Comparison of ENCODE assay signal across 1 cellular context in the genomic region with DNA sequence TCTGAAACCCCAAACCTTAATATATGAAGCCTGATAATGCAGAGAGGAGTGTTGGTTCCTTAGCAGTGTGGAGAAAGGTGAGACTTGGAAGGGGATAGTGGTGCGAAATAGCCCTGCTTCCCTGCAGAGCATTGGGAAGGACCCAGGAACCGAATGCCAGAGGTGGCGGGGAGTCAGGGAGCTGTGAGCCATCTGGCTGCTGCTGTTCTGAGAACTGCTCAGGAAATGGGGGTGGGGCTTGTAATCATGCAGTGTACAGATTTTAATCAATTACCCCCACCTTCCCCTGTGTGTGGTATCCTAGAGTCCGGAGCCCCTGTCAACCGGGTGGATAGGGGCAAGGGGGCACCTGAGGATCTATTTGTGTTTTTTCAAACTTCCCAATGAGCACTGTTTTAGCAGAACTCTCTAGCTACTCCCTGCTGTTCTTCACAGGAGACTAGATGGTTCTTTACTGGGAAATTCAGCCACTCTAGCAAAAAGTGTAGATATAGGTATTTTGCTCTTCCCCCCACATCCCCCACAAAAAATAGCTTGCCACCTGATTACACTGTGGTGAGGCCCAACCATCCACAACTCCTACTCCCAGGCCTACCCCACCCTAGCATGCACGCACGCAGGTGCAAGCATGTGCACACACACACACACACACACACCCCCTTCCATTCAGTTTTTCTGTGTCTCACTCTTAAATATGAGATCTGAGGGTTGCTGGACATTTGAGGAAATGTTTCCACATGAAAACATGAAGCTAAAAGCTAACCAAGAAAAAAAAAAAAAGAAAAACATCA.
TF ChIP-seq lines count a peak whose summit lies in the region.

No MANE protein-coding gene starts in this region.

TF ChIP-seq in K562, 482 proteins besides CTCF, POLR2A, EP300 and RAD21 (continued from another document):
- no peak for TF ChIP-seq HMGN3 (IDR thresholded peaks at IDR 0.05; ENCODE audit: borderline replicate concordance, extremely low read depth, insufficient read length, low read depth, low read length)
- TF ChIP-seq TAF15 (IDR thresholded peaks at IDR 0.05; ENCODE audit: low read depth, low read length), result no peak
- TF ChIP-seq E2F3 (CRISPR knock-in tag; IDR thresholded peaks at IDR 0.05), result no peak
- no peak for TF ChIP-seq FOXK2 (conservative IDR thresholded peaks at IDR 0.05 in 1 of 2, IDR thresholded peaks at IDR 0.05 in 1 of 2; ENCODE audit: low read depth in 2 of 2)
- TF ChIP-seq JUND (IDR thresholded peaks at IDR 0.05; ENCODE audit: borderline replicate concordance, low read depth, low read length), result peak; percentile 30; the same call in 1 of the 2 replicates
- no peak for TF ChIP-seq JUND (tag; IDR thresholded peaks at IDR 0.05; ENCODE audit: borderline replicate concordance, low read depth, low read length)
- peak; percentile 54 for TF ChIP-seq STAT5A (IDR thresholded peaks at IDR 0.05; ENCODE audit: borderline replicate concordance, low read length)
- TF ChIP-seq RFX1 (IDR thresholded peaks at IDR 0.05), result no peak
- no peak for TF ChIP-seq CBX1 (IDR thresholded peaks at IDR 0.05; ENCODE audit: low read depth)
- peak in 1 of 2 experiments; percentile 14; a peak in 1 of 4 replicates for TF ChIP-seq RCOR1 (IDR thresholded peaks at IDR 0.05; ENCODE audit: borderline replicate concordance in 1 of 2, low read depth in 2 of 2, low read length in 2 of 2)
- TF ChIP-seq, protein P1, sequence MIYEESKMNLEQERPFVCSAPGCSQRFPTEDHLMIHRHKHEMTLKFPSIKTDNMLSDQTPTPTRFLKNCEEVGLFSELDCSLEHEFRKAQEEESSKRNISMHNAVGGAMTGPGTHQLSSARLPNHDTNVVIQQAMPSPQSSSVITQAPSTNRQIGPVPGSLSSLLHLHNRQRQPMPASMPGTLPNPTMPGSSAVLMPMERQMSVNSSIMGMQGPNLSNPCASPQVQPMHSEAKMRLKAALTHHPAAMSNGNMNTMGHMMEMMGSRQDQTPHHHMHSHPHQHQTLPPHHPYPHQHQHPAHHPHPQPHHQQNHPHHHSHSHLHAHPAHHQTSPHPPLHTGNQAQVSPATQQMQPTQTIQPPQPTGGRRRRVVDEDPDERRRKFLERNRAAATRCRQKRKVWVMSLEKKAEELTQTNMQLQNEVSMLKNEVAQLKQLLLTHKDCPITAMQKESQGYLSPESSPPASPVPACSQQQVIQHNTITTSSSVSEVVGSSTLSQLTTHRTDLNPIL (CRISPR knock-in tag; IDR thresholded peaks at IDR 0.05), result no peak
- TF ChIP-seq, protein P2, sequence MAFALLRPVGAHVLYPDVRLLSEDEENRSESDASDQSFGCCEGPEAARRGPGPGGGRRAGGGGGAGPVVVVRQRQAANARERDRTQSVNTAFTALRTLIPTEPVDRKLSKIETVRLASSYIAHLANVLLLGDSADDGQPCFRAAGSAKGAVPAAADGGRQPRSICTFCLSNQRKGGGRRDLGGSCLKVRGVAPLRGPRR (CRISPR knock-in tag; IDR thresholded peaks at IDR 0.05), result no peak
- no peak for TF ChIP-seq NR1H2 (CRISPR knock-in tag; IDR thresholded peaks at IDR 0.05)
- no peak for TF ChIP-seq NONO (IDR thresholded peaks at IDR 0.05; ENCODE audit: low read depth in 2 of 2, low read length in 1 of 2)
- no peak for TF ChIP-seq HNRNPH1 (optimal IDR thresholded peaks at IDR 0.05; ENCODE audit: low read depth, low read length)
- no peak for TF ChIP-seq FOSL1 (tag; conservative IDR thresholded peaks at IDR 0.05)
- TF ChIP-seq ETV5 (CRISPR knock-in tag; IDR thresholded peaks at IDR 0.05; ENCODE audit: low read depth), result no peak
- TF ChIP-seq TRIM24 (IDR thresholded peaks at IDR 0.05), result no peak
- no peak for TF ChIP-seq HMG20A (CRISPR knock-in tag; conservative IDR thresholded peaks at IDR 0.05)
- no peak for TF ChIP-seq ZNF12 (CRISPR knock-in tag; IDR thresholded peaks at IDR 0.05)
- TF ChIP-seq, protein P3, sequence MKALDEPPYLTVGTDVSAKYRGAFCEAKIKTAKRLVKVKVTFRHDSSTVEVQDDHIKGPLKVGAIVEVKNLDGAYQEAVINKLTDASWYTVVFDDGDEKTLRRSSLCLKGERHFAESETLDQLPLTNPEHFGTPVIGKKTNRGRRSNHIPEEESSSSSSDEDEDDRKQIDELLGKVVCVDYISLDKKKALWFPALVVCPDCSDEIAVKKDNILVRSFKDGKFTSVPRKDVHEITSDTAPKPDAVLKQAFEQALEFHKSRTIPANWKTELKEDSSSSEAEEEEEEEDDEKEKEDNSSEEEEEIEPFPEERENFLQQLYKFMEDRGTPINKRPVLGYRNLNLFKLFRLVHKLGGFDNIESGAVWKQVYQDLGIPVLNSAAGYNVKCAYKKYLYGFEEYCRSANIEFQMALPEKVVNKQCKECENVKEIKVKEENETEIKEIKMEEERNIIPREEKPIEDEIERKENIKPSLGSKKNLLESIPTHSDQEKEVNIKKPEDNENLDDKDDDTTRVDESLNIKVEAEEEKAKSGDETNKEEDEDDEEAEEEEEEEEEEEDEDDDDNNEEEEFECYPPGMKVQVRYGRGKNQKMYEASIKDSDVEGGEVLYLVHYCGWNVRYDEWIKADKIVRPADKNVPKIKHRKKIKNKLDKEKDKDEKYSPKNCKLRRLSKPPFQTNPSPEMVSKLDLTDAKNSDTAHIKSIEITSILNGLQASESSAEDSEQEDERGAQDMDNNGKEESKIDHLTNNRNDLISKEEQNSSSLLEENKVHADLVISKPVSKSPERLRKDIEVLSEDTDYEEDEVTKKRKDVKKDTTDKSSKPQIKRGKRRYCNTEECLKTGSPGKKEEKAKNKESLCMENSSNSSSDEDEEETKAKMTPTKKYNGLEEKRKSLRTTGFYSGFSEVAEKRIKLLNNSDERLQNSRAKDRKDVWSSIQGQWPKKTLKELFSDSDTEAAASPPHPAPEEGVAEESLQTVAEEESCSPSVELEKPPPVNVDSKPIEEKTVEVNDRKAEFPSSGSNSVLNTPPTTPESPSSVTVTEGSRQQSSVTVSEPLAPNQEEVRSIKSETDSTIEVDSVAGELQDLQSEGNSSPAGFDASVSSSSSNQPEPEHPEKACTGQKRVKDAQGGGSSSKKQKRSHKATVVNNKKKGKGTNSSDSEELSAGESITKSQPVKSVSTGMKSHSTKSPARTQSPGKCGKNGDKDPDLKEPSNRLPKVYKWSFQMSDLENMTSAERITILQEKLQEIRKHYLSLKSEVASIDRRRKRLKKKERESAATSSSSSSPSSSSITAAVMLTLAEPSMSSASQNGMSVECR (CRISPR knock-in tag; IDR thresholded peaks at IDR 0.05), result no peak
- no peak for TF ChIP-seq POU5F1 (IDR thresholded peaks at IDR 0.05; ENCODE audit: borderline replicate concordance, low read depth, low read length, partially characterized antibody)
- peak; percentile 35; the same call in 1 of the 2 replicates for TF ChIP-seq SMARCA4 (IDR thresholded peaks at IDR 0.05)
- TF ChIP-seq, protein P4, sequence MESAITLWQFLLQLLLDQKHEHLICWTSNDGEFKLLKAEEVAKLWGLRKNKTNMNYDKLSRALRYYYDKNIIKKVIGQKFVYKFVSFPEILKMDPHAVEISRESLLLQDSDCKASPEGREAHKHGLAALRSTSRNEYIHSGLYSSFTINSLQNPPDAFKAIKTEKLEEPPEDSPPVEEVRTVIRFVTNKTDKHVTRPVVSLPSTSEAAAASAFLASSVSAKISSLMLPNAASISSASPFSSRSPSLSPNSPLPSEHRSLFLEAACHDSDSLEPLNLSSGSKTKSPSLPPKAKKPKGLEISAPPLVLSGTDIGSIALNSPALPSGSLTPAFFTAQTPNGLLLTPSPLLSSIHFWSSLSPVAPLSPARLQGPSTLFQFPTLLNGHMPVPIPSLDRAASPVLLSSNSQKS (CRISPR knock-in tag; IDR thresholded peaks at IDR 0.05), result no peak
- TF ChIP-seq HDGF (IDR thresholded peaks at IDR 0.05), result no peak
- TF ChIP-seq CBFA2T2 (conservative IDR thresholded peaks at IDR 0.05), result peak; percentile 17; the same call in 1 of the 2 replicates
- TF ChIP-seq, protein P5, sequence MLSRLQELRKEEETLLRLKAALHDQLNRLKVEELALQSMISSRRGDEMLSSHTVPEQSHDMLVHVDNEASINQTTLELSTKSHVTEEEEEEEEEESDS (CRISPR knock-in tag; IDR thresholded peaks at IDR 0.05), result no peak
- TF ChIP-seq MCM2 (IDR thresholded peaks at IDR 0.05; ENCODE audit: low read depth), result no peak
- TF ChIP-seq ZNF165 (CRISPR knock-in tag; IDR thresholded peaks at IDR 0.05; ENCODE audit: borderline replicate concordance), result no peak
- TF ChIP-seq CXXC5 (CRISPR knock-in tag; IDR thresholded peaks at IDR 0.05), result 0 out of 2 replicates have a peak, but pooled peaks have one; percentile 19
- TF ChIP-seq, protein P6, sequence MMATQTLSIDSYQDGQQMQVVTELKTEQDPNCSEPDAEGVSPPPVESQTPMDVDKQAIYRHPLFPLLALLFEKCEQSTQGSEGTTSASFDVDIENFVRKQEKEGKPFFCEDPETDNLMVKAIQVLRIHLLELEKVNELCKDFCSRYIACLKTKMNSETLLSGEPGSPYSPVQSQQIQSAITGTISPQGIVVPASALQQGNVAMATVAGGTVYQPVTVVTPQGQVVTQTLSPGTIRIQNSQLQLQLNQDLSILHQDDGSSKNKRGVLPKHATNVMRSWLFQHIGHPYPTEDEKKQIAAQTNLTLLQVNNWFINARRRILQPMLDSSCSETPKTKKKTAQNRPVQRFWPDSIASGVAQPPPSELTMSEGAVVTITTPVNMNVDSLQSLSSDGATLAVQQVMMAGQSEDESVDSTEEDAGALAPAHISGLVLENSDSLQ (IDR thresholded peaks at IDR 0.05), result no peak
- peak; percentile 56 for TF ChIP-seq ARID1B (IDR thresholded peaks at IDR 0.05)
- TF ChIP-seq ZNF184 (CRISPR knock-in tag; IDR thresholded peaks at IDR 0.05), result no peak
